In genomic region chr1:92882817-92883216, GRCh38 we compare ENCODE assay signal across 8 cellular contexts. TPM values are rescaled to one million over a fixed set of nuclear protein-coding genes. Genes with fewer than 3 reads are reported as not detected.
DNase-seq lines count a peak whose midpoint lies in the region; ATAC-seq and TF ChIP-seq lines count a peak whose summit lies in the region.

No MANE protein-coding gene starts in this region.

- no TSS peak for BruUV-seq in PC-3 (replicated peaks; lab: Mats Ljungman, UMichigan)

- H3K79me2 ChIP-seq in PC-3 (ENCODE audit: low read length): no peaks in the 10 kb centered on the region
- H3K79me2 ChIP-seq in trophoblast cell (ENCODE audit: control insufficient read depth, insufficient read depth, low read length, poor library complexity): no peaks in the 10 kb centered on the region

- H3K14ac ChIP-seq in trophoblast cell (ENCODE audit: low read length): no peak overlapping the region

- WGBS in trophoblast cell (ENCODE audit: extremely low coverage, insufficient coverage, insufficient read length): no CpG with 5 or more reads among the region's 1 CpG

- H3K4me2 ChIP-seq in PC-3 (ENCODE audit: low read length) (no peak overlapping the region), trophoblast cell (ENCODE audit: low read length) (no peak overlapping the region)

- H3K27ac ChIP-seq in PC-3 (ENCODE audit: low read length) (no peak overlapping the region), trophoblast cell (ENCODE audit: low read depth, low read length) (no peak overlapping the region)

- no peak overlapping the region for H3K23ac ChIP-seq in trophoblast cell (ENCODE audit: low read length)

- POLR2A ChIA-PET in PC-3 (lab: Charles Lee; ENCODE audit: unreplicated experiment): no interaction called here

- no peaks in the 10 kb centered on the region for H3K9me2 ChIP-seq in PC-3 (replicated peaks; ENCODE audit: low read length)

- no peak overlapping the region for H2BK12ac ChIP-seq in trophoblast cell (ENCODE audit: low read length)

- peaks cover 4% of the 10 kb centered on the region for H3F3A ChIP-seq in PC-3 (ENCODE audit: low read length, unreplicated experiment)

- H2AFZ ChIP-seq in PC-3 (ENCODE audit: low read length) (no peak overlapping the region), trophoblast cell (ENCODE audit: insufficient read depth, low read length, poor library complexity) (no peak overlapping the region)

- CTCF ChIA-PET in PC-3 (lab: Charles Lee): no interaction called here

- H3K4me3 ChIP-seq in PC-3 (ENCODE audit: low read length): no peak overlapping the region
- no peak overlapping the region for H3K4me3 ChIP-seq in trophoblast cell (ENCODE audit: low read depth, low read length)

- H3K4ac ChIP-seq in trophoblast cell (ENCODE audit: low read depth, low read length): no peak overlapping the region

- H4K91ac ChIP-seq in trophoblast cell (ENCODE audit: low read depth, low read length): no peak overlapping the region

- ATAC-seq in GM19452 (IDR thresholded peaks at IDR 0.05; ENCODE audit: unreplicated experiment) (peak; percentile 57), PC-3 (peak; percentile 31; the same call in 1 of the 2 replicates), GM19395 (IDR thresholded peaks at IDR 0.05; ENCODE audit: unreplicated experiment) (no peak)

- H2BK120ac ChIP-seq in trophoblast cell (ENCODE audit: insufficient read depth, low read length, poor library complexity): no peak overlapping the region

- H3K9ac ChIP-seq in PC-3 (ENCODE audit: low read length) (no peak overlapping the region), trophoblast cell (ENCODE audit: low read length) (no peak overlapping the region)

- H3K18ac ChIP-seq in trophoblast cell (ENCODE audit: low read length): no peak overlapping the region

- H3K27me3 ChIP-seq in PC-3 (ENCODE audit: low read length): no peaks in the 10 kb centered on the region
- H3K27me3 ChIP-seq in trophoblast cell (ENCODE audit: insufficient read depth, low read length): no peaks in the 10 kb centered on the region

- DNase-seq in PC-3: peak; percentile 19
- peak; percentile 68 for DNase-seq in activated effector memory CD4-positive, alpha-beta T cell treated with anti-CD3 and anti-CD28 coated beads, Interleukin-2, amount 50 U/mL, for 16 hours
- DNase-seq in stimulated activated CD8-positive, alpha-beta memory T cell treated with anti-CD3 and anti-CD28 coated beads, Interleukin-2, amount 100 ng/mL, for 1 hour (ENCODE audit: low read depth in 2 of 2): peak; percentile 10 to 19
- no peak for DNase-seq in trophoblast cell
- DNase-seq in posterior vena cava (ENCODE audit: low spot score): no peak
- no peak for DNase-seq in UCSD-AML1 (lab: John Stamatoyannopoulos, UW; ENCODE audit: unreplicated experiment)

- no peaks in the 10 kb centered on the region for H4K20me1 ChIP-seq in PC-3 (ENCODE audit: low read length)

- no peak overlapping the region for H4K8ac ChIP-seq in trophoblast cell (ENCODE audit: low read depth, low read length)

- H4K12ac ChIP-seq in trophoblast cell (ENCODE audit: low read depth, low read length): no peak overlapping the region

- H3K9me3 ChIP-seq in PC-3 (ENCODE audit: low read length) (no peaks in the 10 kb centered on the region), trophoblast cell (ENCODE audit: insufficient read depth, low read depth, low read length) (no peaks in the 10 kb centered on the region)

- TF ChIP-seq CTCF in PC-3 (conservative IDR thresholded peaks at IDR 0.05; ENCODE audit: low read depth, low read length): no peak

- intact Hi-C loops in PC-3 (cut with micrococcal nuclease): no loop called here
- intact Hi-C loops in posterior vena cava (cut with DNase I): no loop called here

- no peaks in the 10 kb centered on the region for H3K36me3 ChIP-seq in PC-3 (ENCODE audit: low read depth, low read length)
- H3K36me3 ChIP-seq in trophoblast cell (ENCODE audit: control insufficient read depth in 1 of 2, insufficient read depth in 2 of 2, low read length in 2 of 2): no peaks in the 10 kb centered on the region

- no peaks in the 10 kb centered on the region for H3K79me1 ChIP-seq in trophoblast cell (ENCODE audit: low read length)

- H2AK5ac ChIP-seq in trophoblast cell (ENCODE audit: low read length): no peak overlapping the region

- peaks cover 18% of the 10 kb centered on the region for H3K4me1 ChIP-seq in PC-3 (ENCODE audit: insufficient read depth, low read length)
- peaks cover 0 to 5% of the 10 kb centered on the region in 2 experiments for H3K4me1 ChIP-seq in trophoblast cell (ENCODE audit: control insufficient read depth in 1 of 2, insufficient read depth in 2 of 2, low read length in 2 of 2)

- no peak overlapping the region for H2BK5ac ChIP-seq in trophoblast cell (ENCODE audit: low read depth, low read length, poor library complexity)

RNA-seq across cellular contexts. Expression of gene RPL5, which starts 51.0 kb away (rescaled TPM):
- total RNA-seq in PC-3 (2014; rRNA removed): 1,246 and 1,285 TPM in 2 replicates
- polyA plus RNA-seq in trophoblast cell (2013): 3,279 and 3,316 TPM in 2 replicates
- total RNA-seq in posterior vena cava: 100 to 1,000 TPM; 735 to 805 TPM

Comparison
In these comparisons a context has a peak if more than half of its experiments do, and no peak if none do; other contexts are left out.
1. DNase-seq: peak in PC-3 (single experiment), activated effector memory CD4-positive, alpha-beta T cell treated with anti-CD3 and anti-CD28 coated beads, Interleukin-2, amount 50 U/mL, for 16 hours (single experiment) and stimulated activated CD8-positive, alpha-beta memory T cell treated with anti-CD3 and anti-CD28 coated beads, Interleukin-2, amount 100 ng/mL, for 1 hour (2 of 2); none in trophoblast cell (0 of 2), posterior vena cava (single experiment) and UCSD-AML1 (single experiment).